17 cellular contexts compared by ENCODE assay signal in genomic region chr5:5314166-5314565, GRCh38.
DNase-seq lines count a peak whose midpoint lies in the region; TF ChIP-seq lines count a peak whose summit lies in the region.
"Had no signal": no experiment of that assay in that cellular context is flagged by ENCODE, and none has a peak within 500 bp of the region (broad histone marks: within the 10 kb centered on the region; RNA-seq: fewer than 3 reads in every experiment).

No MANE protein-coding gene starts in this region.

- H3K27ac ChIP-seq in VCaP (peak overlapping the region; percentile 15; the same call in 1 of the 2 replicates), endodermal cell (ENCODE audit: low read depth, low read length) (peak overlapping the region; percentile 25), smooth muscle cell (ENCODE audit: low read depth) (peak overlapping the region; percentile 96)
- H3K27ac ChIP-seq: SJCRH30 had no signal

- TF ChIP-seq CTCF in VCaP (conservative IDR thresholded peaks at IDR 0.05) (no peak), endodermal cell (conservative IDR thresholded peaks at IDR 0.05) (no peak), nephron progenitor cell (IDR thresholded peaks at IDR 0.05) (no peak), smooth muscle cell (IDR thresholded peaks at IDR 0.05; ENCODE audit: borderline replicate concordance, insufficient read depth, poor library complexity, severe bottlenecking) (no peak)

- 59 to 68% methylated on average over 2 to 3 of the region's 3 CpGs for WGBS in endodermal cell (ENCODE audit: insufficient coverage in 1 of 2, insufficient read length in 1 of 2), 2 experiments
- WGBS in smooth muscle cell (ENCODE audit: low lambda C conversion rate) = 86% methylated on average over 3 of the region's 3 CpGs

- H4K20me1 ChIP-seq in smooth muscle cell (ENCODE audit: low read depth) = no peaks in the 10 kb centered on the region

- peak overlapping the region; percentile 83 for H3K27ac Mint-ChIP-seq in endodermal cell
- H3K27ac Mint-ChIP-seq in nephron progenitor cell = peak overlapping the region; percentile 87

- H3K36me3 ChIP-seq in endodermal cell (ENCODE audit: control insufficient read depth, insufficient read depth, low read length) = no peaks in the 10 kb centered on the region
- no peaks in the 10 kb centered on the region for H3K36me3 ChIP-seq in smooth muscle cell (ENCODE audit: low read depth)
- H3K36me3 ChIP-seq: SJCRH30 had no signal

- H3K4me3 Mint-ChIP-seq in endodermal cell (no peak overlapping the region), nephron progenitor cell (no peak overlapping the region)

- H2AFZ ChIP-seq in smooth muscle cell (ENCODE audit: low read depth) = no peak overlapping the region

- H3K27me3 ChIP-seq in endodermal cell (ENCODE audit: control insufficient read depth, insufficient read depth, low read length, poor library complexity, severe bottlenecking) = no peaks in the 10 kb centered on the region
- no peaks in the 10 kb centered on the region for H3K27me3 ChIP-seq in smooth muscle cell (ENCODE audit: low read depth)
- H3K27me3 ChIP-seq: SJCRH30 had no signal

- peaks cover 7% of the 10 kb centered on the region for H3K9me3 ChIP-seq in endodermal cell (ENCODE audit: control insufficient read depth, low read length)
- no peaks in the 10 kb centered on the region for H3K9me3 ChIP-seq in smooth muscle cell (replicated peaks; ENCODE audit: low read depth)
- H3K9me3 ChIP-seq: SJCRH30 had no signal

- H3K4me1 ChIP-seq in endodermal cell (ENCODE audit: control insufficient read depth, insufficient read depth, low read length) (peaks cover 10% of the 10 kb centered on the region), smooth muscle cell (ENCODE audit: low read depth) (peaks cover 4% of the 10 kb centered on the region)
- H3K4me1 ChIP-seq: SJCRH30 had no signal

- H3K4me1 Mint-ChIP-seq in endodermal cell (peaks cover 40% of the 10 kb centered on the region), nephron progenitor cell (peaks cover 69% of the 10 kb centered on the region)

- H3K36me3 Mint-ChIP-seq in endodermal cell (ENCODE audit: low read depth) (no peaks in the 10 kb centered on the region), nephron progenitor cell (ENCODE audit: low read depth) (no peaks in the 10 kb centered on the region)

- no peaks in the 10 kb centered on the region for H3K27me3 Mint-ChIP-seq in endodermal cell (ENCODE audit: insufficient read depth)
- no peaks in the 10 kb centered on the region for H3K27me3 Mint-ChIP-seq in nephron progenitor cell (ENCODE audit: low read depth, poor library complexity)

- H3K9me3 Mint-ChIP-seq in endodermal cell (peaks cover 9% of the 10 kb centered on the region), nephron progenitor cell (no peaks in the 10 kb centered on the region)

- H3K79me2 ChIP-seq in smooth muscle cell (ENCODE audit: low read depth) = no peaks in the 10 kb centered on the region

- H3F3A ChIP-seq in smooth muscle cell (ENCODE audit: low read depth) = peaks cover 13% of the 10 kb centered on the region

- H3K9ac ChIP-seq in endodermal cell (ENCODE audit: extremely low read depth, low read length, poor library complexity, severe bottlenecking) (no peak overlapping the region), smooth muscle cell (ENCODE audit: low read depth) (no peak overlapping the region)

- no peak overlapping the region for H3K4me2 ChIP-seq in smooth muscle cell

- DNase-seq in endodermal cell = no peak
- no peak for DNase-seq in nephron progenitor cell
- no peak for DNase-seq in smooth muscle cell (lab: John Stamatoyannopoulos, UW; ENCODE audit: unreplicated experiment)
- no peak for DNase-seq in activated gamma-delta T cell (lab: John Stamatoyannopoulos, UW)
- DNase-seq in activated effector memory CD4-positive, alpha-beta T cell treated with anti-CD3 and anti-CD28 coated beads, Interleukin-2, amount 50 U/mL, for 16 hours = no peak
- no peak for DNase-seq in NCI-H2227 (lab: John Stamatoyannopoulos, UW; ENCODE audit: unreplicated experiment)
- DNase-seq: Calu3, DMS79 treated with DMSO at 0.1 percent for 48 hours, NCI-H1092 treated with DMSO at 0.1 percent for 48 hours, NCI-H1436 treated with DMSO at 0.1 percent for 48 hours, NCI-H187 treated with DMSO at 0.1 percent for 48 hours, NCI-H2171 treated with DMSO at 0.1 percent for 48 hours, NCI-H524, NCI-H748 treated with DMSO at 0.1 percent for 48 hours, PC-3, SJCRH30 had no signal

- H3K4me3 ChIP-seq in endodermal cell (ENCODE audit: low read length) (peak overlapping the region; percentile 36), smooth muscle cell (no peak overlapping the region)
- H3K4me3 ChIP-seq: SJCRH30 had no signal

Comparison
In these comparisons a context has a peak if more than half of its experiments do, and no peak if none do; other contexts are left out.
1. H3K27ac ChIP-seq: peak in every context shown above with its lines; median percentile 96 in smooth muscle cell; 25 in endodermal cell; 15 in VCaP.